ENCODE assay signal across 24 cellular contexts in the genomic region with DNA sequence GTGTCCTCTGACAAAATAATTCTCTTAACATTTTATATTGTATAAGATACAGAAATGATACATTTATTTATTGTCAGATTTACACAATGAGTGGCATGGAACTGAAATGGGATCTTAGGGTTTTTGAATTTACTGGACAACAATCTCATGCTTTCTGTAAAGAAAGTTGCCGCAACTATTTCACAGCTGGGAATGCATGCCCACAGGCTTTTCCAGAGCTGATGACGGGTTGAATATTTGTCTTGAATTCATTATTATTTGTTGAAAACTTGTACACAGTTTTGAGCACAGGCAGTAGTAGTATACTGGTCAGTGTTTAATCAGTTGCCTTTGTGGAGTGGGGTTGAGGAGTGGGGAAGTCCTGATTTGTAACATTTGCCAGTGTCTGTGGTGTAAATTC. TPM values are rescaled to one million over a fixed set of nuclear protein-coding genes. Genes with fewer than 3 reads are reported as not detected.
"Had no signal": no experiment of that assay in that cellular context is flagged by ENCODE, and none has a peak within 500 bp of the region (broad histone marks: within the 10 kb centered on the region; RNA-seq: fewer than 3 reads in every experiment).

No MANE protein-coding gene starts in this region.

- H3K36me3 Mint-ChIP-seq: activated CD8-positive, alpha-beta memory T cell treated with anti-CD3 and anti-CD28 coated beads, Interleukin-2, amount 10 ng/mL, durations not matched to agents 7 days and 5 days; activated naive CD4-positive, alpha-beta T cell treated with anti-CD3 and anti-CD28 coated beads, Interleukin-2, amount 10 ng/mL, durations not matched to agents 7 days and 5 days; brain; natural killer cell treated with Interleukin-12 subunit alpha and Interleukin-12 subunit beta and Interleukin-15 and Interleukin-18, amount 100 ng/mL, for 72 hours had no signal

- DNase-seq: activated CD4-positive, alpha-beta T cell treated with anti-CD3 and anti-CD28 coated beads, Interleukin-2, amount 10 ng/mL, durations not matched to agents 7 days and 5 days; activated CD4-positive, CD25-positive, alpha-beta regulatory T cell treated with anti-CD3 and anti-CD28 coated beads, Interleukin-2, amount 50 U/mL, for 72 hours; activated CD8-positive, alpha-beta memory T cell treated with anti-CD3 and anti-CD28 coated beads, Interleukin-2, amount 10 ng/mL, durations not matched to agents 7 days and 5 days; activated CD8-positive, alpha-beta T cell treated with anti-CD3 and anti-CD28 coated beads for 36 hours; activated effector memory CD4-positive, alpha-beta T cell treated with anti-CD3 and anti-CD28 coated beads, Interleukin-2, amount 50 U/mL, for 16 hours; activated naive CD4-positive, alpha-beta T cell treated with anti-CD3 and anti-CD28 coated beads, Interleukin-2, amount 10 ng/mL, durations not matched to agents 7 days and 5 days; activated T-cell treated with anti-CD3 and anti-CD28 coated beads for 4 hours; amygdala; caudate nucleus; dermis blood vessel endothelial cell; effector memory CD4-positive, alpha-beta T cell; foreskin melanocyte; glutamatergic neuron; hypothalamus; nucleus accumbens; small intestine; stimulated activated CD4-positive, alpha-beta T cell treated with anti-CD3 and anti-CD28 coated beads, Interleukin-4, amount 100 ng/mL, for 1 hour; stimulated activated naive CD8-positive, alpha-beta T cell treated with anti-CD3 and anti-CD28 coated beads, Interleukin-15, Interleukin-2, amounts not matched to agents 100 U/mL and 50 U/mL, for 24 hours; upper lobe of right lung had no signal

- H3K27me3 ChIP-seq: upper lobe of right lung had no signal

- H3K27ac Mint-ChIP-seq: activated CD4-positive, alpha-beta T cell treated with anti-CD3 and anti-CD28 coated beads, Interleukin-2, amount 10 ng/mL, durations not matched to agents 7 days and 5 days; activated CD8-positive, alpha-beta memory T cell treated with anti-CD3 and anti-CD28 coated beads, Interleukin-2, amount 10 ng/mL, durations not matched to agents 7 days and 5 days; activated CD8-positive, alpha-beta T cell treated with anti-CD3 and anti-CD28 coated beads for 36 hours; activated naive CD4-positive, alpha-beta T cell treated with anti-CD3 and anti-CD28 coated beads, Interleukin-2, amount 10 ng/mL, durations not matched to agents 7 days and 5 days; brain; natural killer cell treated with Interleukin-12 subunit alpha and Interleukin-12 subunit beta and Interleukin-15 and Interleukin-18, amount 100 ng/mL, for 72 hours had no signal

- ATAC-seq: activated CD8-positive, alpha-beta memory T cell treated with anti-CD3 and anti-CD28 coated beads, Interleukin-2, amount 10 ng/mL, durations not matched to agents 7 days and 5 days; activated CD8-positive, alpha-beta T cell treated with anti-CD3 and anti-CD28 coated beads for 36 hours; natural killer cell treated with Interleukin-12 subunit alpha and Interleukin-12 subunit beta and Interleukin-15 and Interleukin-18, amount 100 ng/mL, for 72 hours; sciatic nerve; stimulated activated naive CD8-positive, alpha-beta T cell treated with anti-CD3 and anti-CD28 coated beads, Interleukin-15, Interleukin-2, amounts not matched to agents 100 U/mL and 50 U/mL, for 24 hours; upper lobe of right lung had no signal

- H3K4me1 Mint-ChIP-seq: activated CD4-positive, alpha-beta T cell treated with anti-CD3 and anti-CD28 coated beads, Interleukin-2, amount 10 ng/mL, durations not matched to agents 7 days and 5 days; activated CD8-positive, alpha-beta memory T cell treated with anti-CD3 and anti-CD28 coated beads, Interleukin-2, amount 10 ng/mL, durations not matched to agents 7 days and 5 days; activated naive CD4-positive, alpha-beta T cell treated with anti-CD3 and anti-CD28 coated beads, Interleukin-2, amount 10 ng/mL, durations not matched to agents 7 days and 5 days had no signal

- H3K4me3 ChIP-seq: upper lobe of right lung had no signal

- H3K9me3 ChIP-seq: upper lobe of right lung had no signal

- H3K4me3 Mint-ChIP-seq: activated CD4-positive, alpha-beta T cell treated with anti-CD3 and anti-CD28 coated beads, Interleukin-2, amount 10 ng/mL, durations not matched to agents 7 days and 5 days; activated CD8-positive, alpha-beta memory T cell treated with anti-CD3 and anti-CD28 coated beads, Interleukin-2, amount 10 ng/mL, durations not matched to agents 7 days and 5 days; activated CD8-positive, alpha-beta T cell treated with anti-CD3 and anti-CD28 coated beads for 36 hours; activated naive CD4-positive, alpha-beta T cell treated with anti-CD3 and anti-CD28 coated beads, Interleukin-2, amount 10 ng/mL, durations not matched to agents 7 days and 5 days; brain; natural killer cell treated with Interleukin-12 subunit alpha and Interleukin-12 subunit beta and Interleukin-15 and Interleukin-18, amount 100 ng/mL, for 72 hours had no signal

- H3K27me3 Mint-ChIP-seq: activated CD4-positive, alpha-beta T cell treated with anti-CD3 and anti-CD28 coated beads, Interleukin-2, amount 10 ng/mL, durations not matched to agents 7 days and 5 days; activated CD8-positive, alpha-beta memory T cell treated with anti-CD3 and anti-CD28 coated beads, Interleukin-2, amount 10 ng/mL, durations not matched to agents 7 days and 5 days; activated CD8-positive, alpha-beta T cell treated with anti-CD3 and anti-CD28 coated beads for 36 hours; activated naive CD4-positive, alpha-beta T cell treated with anti-CD3 and anti-CD28 coated beads, Interleukin-2, amount 10 ng/mL, durations not matched to agents 7 days and 5 days; brain had no signal

- H3K36me3 ChIP-seq: upper lobe of right lung had no signal

- H3K9me3 Mint-ChIP-seq: activated CD4-positive, alpha-beta T cell treated with anti-CD3 and anti-CD28 coated beads, Interleukin-2, amount 10 ng/mL, durations not matched to agents 7 days and 5 days; activated CD8-positive, alpha-beta T cell treated with anti-CD3 and anti-CD28 coated beads for 36 hours; activated naive CD4-positive, alpha-beta T cell treated with anti-CD3 and anti-CD28 coated beads, Interleukin-2, amount 10 ng/mL, durations not matched to agents 7 days and 5 days; brain; natural killer cell treated with Interleukin-12 subunit alpha and Interleukin-12 subunit beta and Interleukin-15 and Interleukin-18, amount 100 ng/mL, for 72 hours had no signal

- H3K27ac ChIP-seq: upper lobe of right lung, VCaP had no signal

RNA-seq across cellular contexts. Expression of a gene that starts 20.5 kb away (rescaled TPM):
- total RNA-seq: activated CD4-positive, alpha-beta T cell treated with anti-CD3 and anti-CD28 coated beads, Interleukin-2, amount 10 ng/mL, durations not matched to agents 7 days and 5 days; activated CD8-positive, alpha-beta T cell treated with anti-CD3 and anti-CD28 coated beads for 36 hours; natural killer cell treated with Interleukin-12 subunit alpha and Interleukin-12 subunit beta and Interleukin-15 and Interleukin-18, amount 100 ng/mL, for 72 hours; T-helper 2 cell treated with Interferon-gamma antibody and Interleukin-4, amounts not matched to agents 100 ng/mL and 5 ng/mL, for 36 hours had no signal
